9 cellular contexts compared by ENCODE assay signal in the genomic region with DNA sequence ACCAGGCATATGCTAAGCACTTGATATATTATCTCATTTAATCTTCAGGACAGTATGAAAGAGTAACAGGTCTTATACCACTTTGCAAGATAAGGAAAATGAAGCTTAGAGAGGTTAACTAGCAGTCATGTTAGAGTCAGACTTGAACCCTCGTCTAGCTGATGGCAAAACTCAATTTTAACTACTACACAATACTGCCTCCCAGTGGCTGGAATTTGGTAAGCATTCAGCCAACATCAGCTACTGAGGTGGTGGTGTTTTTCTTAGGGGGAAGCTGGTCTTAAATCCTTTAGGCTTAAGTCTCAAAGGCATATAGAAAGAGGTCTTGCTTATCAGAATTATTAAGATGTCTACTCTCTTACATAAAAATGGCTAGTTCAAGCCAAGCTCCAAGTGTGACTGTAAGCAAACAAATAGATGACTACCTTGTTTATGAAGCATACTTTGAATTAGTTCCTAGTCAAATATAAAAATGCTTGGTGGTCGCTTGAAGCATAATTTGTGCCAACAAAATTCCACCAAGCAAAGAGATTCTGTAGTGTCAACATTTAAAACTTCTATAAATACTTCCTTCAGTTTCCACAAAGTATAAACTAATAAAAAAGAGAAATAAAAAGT.
A peak's percentile ranks its signal among the peaks of the same experiment; 100 is the strongest.
DNase-seq lines count a peak whose midpoint lies in the region; ATAC-seq and TF ChIP-seq lines count a peak whose summit lies in the region.
"Had no signal": no experiment of that assay in that cellular context is flagged by ENCODE, and none has a peak within 500 bp of the region (broad histone marks: within the 10 kb centered on the region; RNA-seq: fewer than 3 reads in every experiment).

No MANE protein-coding gene starts in this region.

- H3K4me3 ChIP-seq in fibroblast of villous mesenchyme (ENCODE audit: low read depth, low read length) (no peak overlapping the region), prostate gland (no peak overlapping the region)

- ATAC-seq in GM18519 (IDR thresholded peaks at IDR 0.05; ENCODE audit: low FRiP score, unreplicated experiment) (peak; percentile 84), HG03342 (IDR thresholded peaks at IDR 0.05; ENCODE audit: unreplicated experiment) (peak; percentile 88), GM19455 (IDR thresholded peaks at IDR 0.05; ENCODE audit: unreplicated experiment) (no peak)
- ATAC-seq: left colon had no signal

- TF ChIP-seq POLR2A in prostate gland (IDR thresholded peaks at IDR 0.05): no peak

- intact Hi-C loops in prostate gland (cut with DNase I): loop anchor here (10.0 kb wide), 1 partner anchor 716 kb away; no protein-coding TSS in a partner anchor

- H3K9me3 ChIP-seq in prostate gland: no peaks in the 10 kb centered on the region

- TF ChIP-seq CTCF in fibroblast of villous mesenchyme (IDR thresholded peaks at IDR 0.05; ENCODE audit: insufficient read depth, low read depth, low read length): peak; percentile 71
- peak in 3 of 4 experiments; percentile 35 to 42 (median 42) for TF ChIP-seq CTCF in prostate gland (IDR thresholded peaks at IDR 0.05)

- DNase-seq in AML-193 (lab: John Stamatoyannopoulos, UW) (peak; percentile 26 to 37), RPMI7951 (ENCODE audit: low read depth) (peak; percentile 26), fibroblast of villous mesenchyme (ENCODE audit: low read depth) (peak; percentile 29), prostate gland (ENCODE audit: low spot score) (no peak), T-helper 1 cell (no peak)

- 12% methylated on average over 2 of the region's 2 CpGs for WGBS in prostate gland

- no peaks in the 10 kb centered on the region for H3K4me1 ChIP-seq in prostate gland (replicated peaks)

- no peaks in the 10 kb centered on the region for H3K27me3 ChIP-seq in prostate gland (replicated peaks; ENCODE audit: insufficient read depth)

- H3K36me3 ChIP-seq in prostate gland: no peaks in the 10 kb centered on the region

- H3K27ac ChIP-seq in prostate gland: no peak overlapping the region

Comparison
In these comparisons a context has a peak if more than half of its experiments do, and no peak if none do; other contexts are left out.
1. DNase-seq: peak in AML-193 (2 of 2), RPMI7951 (single experiment) and fibroblast of villous mesenchyme (single experiment); none in prostate gland (single experiment) and T-helper 1 cell (0 of 5).